ENCODE assay signal across 9 cellular contexts in the genomic region with DNA sequence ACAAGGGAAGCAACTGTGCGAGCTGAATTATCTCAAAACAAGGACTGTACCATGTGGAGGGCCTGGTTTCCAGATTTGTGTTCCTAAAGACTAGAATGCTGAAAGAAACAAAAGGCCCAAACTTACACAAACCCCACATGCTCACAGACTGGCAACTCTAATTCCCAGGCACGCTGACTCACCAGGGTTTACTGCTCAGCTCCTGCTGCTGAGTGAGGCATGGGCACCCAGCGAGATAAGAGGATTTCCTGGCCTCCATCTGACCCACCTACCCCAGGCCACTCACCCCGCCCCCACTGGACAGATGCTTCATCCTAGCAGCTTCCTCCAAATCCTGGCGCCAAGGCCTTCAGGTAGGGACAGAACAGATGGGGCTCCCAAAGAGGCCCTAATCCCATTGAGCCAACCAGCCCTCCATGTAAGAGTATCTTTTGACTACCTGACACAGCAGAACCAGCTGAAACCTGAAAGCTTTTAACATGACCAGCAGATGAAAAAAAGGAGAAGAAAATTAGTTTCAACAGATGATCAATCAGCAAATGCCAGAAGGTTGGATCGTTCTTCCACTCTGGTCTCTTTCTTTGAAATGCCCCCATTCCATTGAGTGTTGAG. TPM values are rescaled to one million over a fixed set of nuclear protein-coding genes. Genes with fewer than 3 reads are reported as not detected.
A peak's percentile ranks its signal among the peaks of the same experiment; 100 is the strongest.
DNase-seq lines count a peak whose midpoint lies in the region; ATAC-seq, FAIRE-seq and TF ChIP-seq lines count a peak whose summit lies in the region.
"Had no signal": no experiment of that assay in that cellular context is flagged by ENCODE, and none has a peak within 500 bp of the region (broad histone marks: within the 10 kb centered on the region; RNA-seq: fewer than 3 reads in every experiment).

No MANE protein-coding gene starts in this region.

- H3K36me3 ChIP-seq in GM06990 (ENCODE audit: control insufficient read depth, insufficient read depth, low read length) (peaks cover 5% of the 10 kb centered on the region), subcutaneous abdominal adipose tissue (ENCODE audit: control insufficient read depth in 5 of 5, insufficient read depth in 5 of 5, low read length in 5 of 5) (peaks cover 2 to 19% (median 13%) of the 10 kb centered on the region in 5 donors)

- no peak overlapping the region for H3K4me3 ChIP-seq in GM06990 (replicated peaks; ENCODE audit: low read depth, low read length)
- no peak overlapping the region for H3K4me3 ChIP-seq in right cardiac atrium (ENCODE audit: low read length)
- no peak overlapping the region for H3K4me3 ChIP-seq in subcutaneous abdominal adipose tissue (ENCODE audit: low read depth in 1 of 5, low read length in 5 of 5)

- ATAC-seq in right cardiac atrium (peak; percentile 17 to 45), HG03457 (IDR thresholded peaks at IDR 0.05; ENCODE audit: unreplicated experiment) (no peak)

- peak overlapping the region; percentile 38 for H3K27ac ChIP-seq in right cardiac atrium (ENCODE audit: low read length)
- peak overlapping the region; percentile 71 for H3K27ac ChIP-seq in subcutaneous abdominal adipose tissue (ENCODE audit: low read depth, low read length)

- no peak for FAIRE-seq in HTR-8/SVneo (lab: Jason Lieb, UNC)
- FAIRE-seq: islet of Langerhans had no signal

- WGBS in right cardiac atrium, result 66% methylated on average over 6 of the region's 6 CpGs

- TF ChIP-seq CTCF in GM06990 (IDR thresholded peaks at IDR 0.05; ENCODE audit: insufficient read depth, low read length, poor library complexity, severe bottlenecking), result no peak

- DNase-seq in GM06990 (ENCODE audit: extremely low read depth, insufficient read length) (peak; percentile 33), HTR-8/SVneo (ENCODE audit: insufficient read length, low spot score) (peak; percentile 61), amniotic epithelial cell (ENCODE audit: low read depth) (peak; percentile 96), right cardiac atrium (peak in 2 of 3 donors; percentile 39 to 63), COR-L47 (lab: John Stamatoyannopoulos, UW) (no peak), pons (ENCODE audit: low spot score) (no peak)

- H3K4me1 ChIP-seq in right cardiac atrium (ENCODE audit: control insufficient read depth, insufficient read depth, low read length) (peaks cover 31% of the 10 kb centered on the region), subcutaneous abdominal adipose tissue (ENCODE audit: control insufficient read depth in 5 of 5, insufficient read depth in 5 of 5, low read length in 5 of 5) (peaks cover 23 to 85% (median 79%) of the 10 kb centered on the region in 5 donors)

- peak overlapping the region in 3 of 5 donors; percentile 41 to 80 (median 42) for H3K9ac ChIP-seq in subcutaneous abdominal adipose tissue (ENCODE audit: low read length in 5 of 5)

- H3K9me3 ChIP-seq in right cardiac atrium (ENCODE audit: control insufficient read depth, low read length) (no peaks in the 10 kb centered on the region), subcutaneous abdominal adipose tissue (ENCODE audit: control insufficient read depth in 5 of 5, low read length in 5 of 5) (no peaks in the 10 kb centered on the region)

- H3K27me3 ChIP-seq in GM06990 (replicated peaks; ENCODE audit: control insufficient read depth, insufficient read depth, low read length) (no peaks in the 10 kb centered on the region), right cardiac atrium (ENCODE audit: control insufficient read depth, insufficient read depth) (no peaks in the 10 kb centered on the region), subcutaneous abdominal adipose tissue (ENCODE audit: control insufficient read depth in 5 of 5, insufficient read depth in 4 of 5, low read length in 5 of 5) (no peaks in the 10 kb centered on the region)

- intact Hi-C loops in right cardiac atrium (cut with DNase I), result no loop called here

RNA-seq across cellular contexts. Expression of gene DCUN1D3, which starts 33.9 kb away (rescaled TPM):
- total RNA-seq in right cardiac atrium, result 10 to 100 TPM in 3 of 4 donors, 1 to 10 TPM in 1; 8.6 to 20.2 (median 11.0) TPM
- polyA plus RNA-seq in right cardiac atrium, result 4.7 TPM

RNA-seq across cellular contexts. Expression of gene LYRM1, which starts 34.3 kb away (rescaled TPM):
- total RNA-seq in right cardiac atrium, result 10 to 100 TPM; 29.5 to 36.4 (median 35.5) TPM
- 54.8 TPM for polyA plus RNA-seq in right cardiac atrium

RNA-seq across cellular contexts. Expression of gene REXO5, which starts 59.9 kb away (rescaled TPM):
- 1 to 10 TPM; 2.3 to 3.8 (median 2.9) TPM for total RNA-seq in right cardiac atrium
- polyA plus RNA-seq in right cardiac atrium, result 2.1 TPM

RNA-seq across cellular contexts. Expression of gene ERI2, which starts 60.0 kb away (rescaled TPM):
- 10 to 100 TPM; 10.1 to 14.0 (median 11.1) TPM for total RNA-seq in right cardiac atrium
- 5.4 TPM for polyA plus RNA-seq in right cardiac atrium

Comparison
In these comparisons a context has a peak if more than half of its experiments do, and no peak if none do; other contexts are left out.
1. DNase-seq: peak in GM06990 (single experiment), HTR-8/SVneo (single experiment), amniotic epithelial cell (single experiment) and right cardiac atrium (2 of 3); none in COR-L47 (single experiment) and pons (single experiment).